Comparison of ENCODE assay signal across 12 cellular contexts in genomic region chr9:130327070-130327780, GRCh38.
DNase-seq lines count a peak whose midpoint lies in the region; ATAC-seq and TF ChIP-seq lines count a peak whose summit lies in the region.
"Had no signal": no experiment of that assay in that cellular context is flagged by ENCODE, and none has a peak within 500 bp of the region (broad histone marks: within the 10 kb centered on the region; RNA-seq: fewer than 3 reads in every experiment).

No MANE protein-coding gene starts in this region.

- no peak for ATAC-seq in GM19395 (IDR thresholded peaks at IDR 0.05; ENCODE audit: unreplicated experiment)

- in situ Hi-C loops in GM13976 (cut with MboI; ENCODE audit: low sequenced_read_pairs, unreplicated experiment) = no loop called here

- no peak overlapping the region for H2AFZ ChIP-seq in OCI-LY7 (ENCODE audit: low read length)
- H2AFZ ChIP-seq in smooth muscle cell (ENCODE audit: low read depth) = no peak overlapping the region

- H3K9ac ChIP-seq in smooth muscle cell (ENCODE audit: low read depth) = no peak overlapping the region

- H3K9me2 ChIP-seq in OCI-LY7 (ENCODE audit: insufficient read depth, low read length) = no peaks in the 10 kb centered on the region

- H3K9me3 ChIP-seq in OCI-LY7 (ENCODE audit: low read length) = no peaks in the 10 kb centered on the region
- no peaks in the 10 kb centered on the region for H3K9me3 ChIP-seq in esophagus muscularis mucosa
- no peaks in the 10 kb centered on the region for H3K9me3 ChIP-seq in smooth muscle cell (replicated peaks; ENCODE audit: low read depth)

- no peaks in the 10 kb centered on the region for H4K20me1 ChIP-seq in OCI-LY7 (ENCODE audit: insufficient read depth, low read length)
- H4K20me1 ChIP-seq in smooth muscle cell (ENCODE audit: low read depth) = no peaks in the 10 kb centered on the region

- intact Hi-C loops in OCI-LY7 (cut with micrococcal nuclease; ENCODE audit: unreplicated experiment) = no loop called here
- intact Hi-C loops in esophagus muscularis mucosa (cut with DNase I) = loop anchor here (5.0 kb wide), 1 partner anchor 65 kb away; no protein-coding TSS in a partner anchor

- H3K27me3 ChIP-seq in esophagus muscularis mucosa (no peaks in the 10 kb centered on the region), smooth muscle cell (ENCODE audit: low read depth) (no peaks in the 10 kb centered on the region)

- TF ChIP-seq CTCF in OCI-LY7 (conservative IDR thresholded peaks at IDR 0.05; ENCODE audit: low read length) = peak; percentile 49
- peak; percentile 41 to 55 (median 49) for TF ChIP-seq CTCF in esophagus muscularis mucosa (IDR thresholded peaks at IDR 0.05)
- TF ChIP-seq CTCF in smooth muscle cell (IDR thresholded peaks at IDR 0.05; ENCODE audit: borderline replicate concordance, insufficient read depth, poor library complexity, severe bottlenecking) = peak; percentile 27
- TF ChIP-seq CTCF in GM13976 (IDR thresholded peaks at IDR 0.05; ENCODE audit: borderline replicate concordance, control extremely low read depth, extremely low read depth, insufficient read depth, missing control alignments) = no peak

- H3K36me3 ChIP-seq in OCI-LY7 (ENCODE audit: insufficient read depth, low read length) (no peaks in the 10 kb centered on the region), esophagus muscularis mucosa (peaks cover 0 to 11% (median 0%) of the 10 kb centered on the region in 4 donors), smooth muscle cell (ENCODE audit: low read depth) (no peaks in the 10 kb centered on the region)

- no peak for TF ChIP-seq POLR2A in esophagus muscularis mucosa (IDR thresholded peaks at IDR 0.05; ENCODE audit: low read depth)

- H3K4me1 ChIP-seq in OCI-LY7 (ENCODE audit: insufficient read depth, low read length, poor library complexity, severe bottlenecking) (no peaks in the 10 kb centered on the region), esophagus muscularis mucosa (peaks cover 20 to 79% (median 70%) of the 10 kb centered on the region in 4 donors), smooth muscle cell (ENCODE audit: low read depth) (no peaks in the 10 kb centered on the region)

- CTCF ChIA-PET in OCI-LY7 (lab: Charles Lee; ENCODE audit: unreplicated experiment) = no interaction called here

- DNase-seq in DMS 273 (lab: John Stamatoyannopoulos, UW; ENCODE audit: unreplicated experiment) (peak; percentile 72), DMS 273 treated with DMSO at 0.1 percent for 48 hours (lab: John Stamatoyannopoulos, UW) (no peak), OCI-LY7 (ENCODE audit: low spot score) (no peak), esophagus muscularis mucosa (ENCODE audit: extremely low spot score) (no peak), smooth muscle cell (lab: John Stamatoyannopoulos, UW; ENCODE audit: unreplicated experiment) (no peak), GM13976 (ENCODE audit: low spot score) (no peak), NCI-H2171 (lab: John Stamatoyannopoulos, UW) (no peak)
- DNase-seq: 8988T, NCI-H1417 treated with DMSO at 0.1 percent for 48 hours, substantia nigra had no signal

- H3K27ac ChIP-seq in OCI-LY7 (ENCODE audit: low read depth, low read length, poor library complexity, severe bottlenecking) (no peak overlapping the region), esophagus muscularis mucosa (replicated peaks in 1 of 4) (peak overlapping the region; percentile 88 to 97 (median 94)), smooth muscle cell (ENCODE audit: low read depth) (no peak overlapping the region)

- 74% methylated on average over 9 of the region's 15 CpGs for WGBS in esophagus muscularis mucosa
- 70% methylated on average over 15 of the region's 15 CpGs for WGBS in smooth muscle cell (ENCODE audit: low lambda C conversion rate)

- no peaks in the 10 kb centered on the region for H3F3A ChIP-seq in smooth muscle cell (ENCODE audit: low read depth)

- BruUV-seq in OCI-LY7 (replicated peaks; lab: Mats Ljungman, UMichigan) = no TSS peak

- H3K4me3 ChIP-seq in OCI-LY7 (ENCODE audit: low read depth, low read length, poor library complexity, severe bottlenecking) (no peak overlapping the region), esophagus muscularis mucosa (peak overlapping the region in 3 of 4 donors; percentile 34 to 50 (median 48)), smooth muscle cell (no peak overlapping the region)
- H3K4me3 ChIP-seq: skin epidermis had no signal

- POLR2A ChIA-PET in OCI-LY7 (lab: Charles Lee) = no interaction called here

- no peak overlapping the region for H3K4me2 ChIP-seq in OCI-LY7 (ENCODE audit: low read length)
- H3K4me2 ChIP-seq in smooth muscle cell = peak overlapping the region; percentile 78

- no peak for TF ChIP-seq EP300 in esophagus muscularis mucosa (IDR thresholded peaks at IDR 0.05)

- H3K79me2 ChIP-seq in OCI-LY7 (ENCODE audit: insufficient read depth, low read depth, low read length) (no peaks in the 10 kb centered on the region), smooth muscle cell (ENCODE audit: low read depth) (no peaks in the 10 kb centered on the region)

Comparison
In these comparisons a context has a peak if more than half of its experiments do, and no peak if none do; other contexts are left out.
1. H3K27ac ChIP-seq: peak in esophagus muscularis mucosa (4 of 4); none in OCI-LY7 (single experiment) and smooth muscle cell (single experiment).
2. H3K4me3 ChIP-seq: peak in esophagus muscularis mucosa (3 of 4); none in OCI-LY7 (single experiment) and smooth muscle cell (single experiment).